ENCODE assay signal across 8 cellular contexts in the genomic region with DNA sequence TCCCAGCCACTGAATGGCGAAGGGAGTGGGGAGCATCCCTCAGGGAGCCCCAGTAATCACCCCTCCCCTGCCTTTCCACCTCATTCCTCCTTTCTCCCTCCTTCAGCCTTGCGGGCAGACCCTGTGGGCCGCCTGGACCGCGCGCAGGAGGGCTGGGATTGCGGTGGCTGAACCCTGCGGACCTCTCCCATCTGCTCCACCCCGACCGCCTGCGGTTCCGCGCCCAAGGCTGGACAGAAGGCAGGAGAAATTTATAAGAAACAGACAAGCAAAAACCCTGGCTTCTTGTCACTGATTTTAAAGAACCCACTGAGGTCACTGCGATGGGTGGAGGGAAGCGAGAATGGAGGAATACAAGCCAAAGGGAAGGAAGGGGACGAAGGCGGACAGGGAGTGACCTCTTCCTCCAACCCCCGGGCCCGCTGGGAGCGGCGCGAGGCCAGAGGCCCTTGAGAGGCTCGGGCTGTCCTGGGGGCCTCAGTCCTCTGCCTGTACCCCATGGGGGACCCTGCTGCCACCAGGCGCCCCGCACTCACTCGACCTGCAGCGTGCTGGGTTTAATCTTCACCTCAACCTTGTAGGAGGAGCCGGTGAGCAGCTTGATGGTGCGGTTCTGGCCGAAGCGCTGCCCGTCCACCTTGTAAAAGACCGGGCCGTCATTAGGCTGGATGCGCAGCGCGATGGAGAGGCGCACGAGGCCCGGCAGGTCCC.
DNase-seq lines count a peak whose midpoint lies in the region; ATAC-seq and TF ChIP-seq lines count a peak whose summit lies in the region.

No MANE protein-coding gene starts in this region.

- H3K9me3 ChIP-seq in ES-I3 (ENCODE audit: control insufficient read depth, insufficient read depth, low read length) (no peaks in the 10 kb centered on the region; the same call in 1 of the 2 replicates), SK-N-MC (ENCODE audit: low read depth, low read length) (no peaks in the 10 kb centered on the region; the same call in 1 of the 2 replicates)

- peak overlapping the region; percentile 88 to 94 (median 91) for H3K4me3 Mint-ChIP-seq in nephron

- ATAC-seq in GM18519 (IDR thresholded peaks at IDR 0.05; ENCODE audit: low FRiP score, unreplicated experiment) (no peak), GM18909 (IDR thresholded peaks at IDR 0.05; ENCODE audit: poor library complexity, unreplicated experiment) (no peak)

- TF ChIP-seq CTCF in fibroblast of mammary gland (conservative IDR thresholded peaks at IDR 0.05; ENCODE audit: control insufficient read depth, insufficient read depth, low read depth, low read length) (no peak), nephron (IDR thresholded peaks at IDR 0.05; ENCODE audit: unreplicated experiment in 3 of 3) (no peak)

- no peaks in the 10 kb centered on the region for H3K9me3 Mint-ChIP-seq in nephron

- H3K36me3 ChIP-seq in ES-I3 (ENCODE audit: insufficient read depth, low read length) (no peaks in the 10 kb centered on the region), SK-N-MC (ENCODE audit: insufficient read depth, low read length) (no peaks in the 10 kb centered on the region)

- peaks cover 24% of the 10 kb centered on the region for H3K36me3 Mint-ChIP-seq in nephron (ENCODE audit: low read depth)

- peak overlapping the region; percentile 91 to 98 (median 95) for H3K27ac Mint-ChIP-seq in nephron

- peaks cover 32% of the 10 kb centered on the region for H3K27me3 Mint-ChIP-seq in nephron (ENCODE audit: low read depth)

- H3K4me3 ChIP-seq in SK-N-MC (peak overlapping the region; percentile 85), fibroblast of mammary gland (ENCODE audit: control insufficient read depth, low read depth, low read length) (peak overlapping the region; percentile 86)

- H3K9ac ChIP-seq in ES-I3 (ENCODE audit: low read depth, low read length) (peak overlapping the region; percentile 71), SK-N-MC (ENCODE audit: insufficient read length) (peak overlapping the region; percentile 66)

- no peak overlapping the region for H3K27ac ChIP-seq in SK-N-MC

- no peaks in the 10 kb centered on the region for H3K4me1 ChIP-seq in ES-I3 (ENCODE audit: insufficient read depth, low read length)

- no peak for DNase-seq in SK-N-MC (ENCODE audit: low read depth, low spot score)
- peak; percentile 16 for DNase-seq in fibroblast of mammary gland (ENCODE audit: low read depth)
- DNase-seq in COR-L47 (lab: John Stamatoyannopoulos, UW): no peak
- DNase-seq in NCI-H187 treated with DMSO at 0.1 percent for 48 hours (lab: John Stamatoyannopoulos, UW): no peak

- H3K4me1 Mint-ChIP-seq in nephron: peaks cover 15% of the 10 kb centered on the region
